Comparison of ENCODE assay signal across 7 cellular contexts in genomic region chr1:145720556-145720877, GRCh38. TPM values are rescaled to one million over a fixed set of nuclear protein-coding genes. Genes with fewer than 3 reads are reported as not detected.
DNase-seq lines count a peak whose midpoint lies in the region; ATAC-seq and TF ChIP-seq lines count a peak whose summit lies in the region.

No MANE protein-coding gene starts in this region.

- 48% methylated on average over 5 of the region's 5 CpGs for WGBS in smooth muscle cell (ENCODE audit: low lambda C conversion rate)

- no peaks in the 10 kb centered on the region for H3F3A ChIP-seq in smooth muscle cell (ENCODE audit: low read depth)

- peak overlapping the region; percentile 84 for H3K4me2 ChIP-seq in smooth muscle cell

- H3K27ac ChIP-seq in VCaP: peak overlapping the region; percentile 30; the same call in 1 of the 2 replicates
- no peak overlapping the region for H3K27ac ChIP-seq in foreskin keratinocyte
- peak overlapping the region; percentile 7 for H3K27ac ChIP-seq in smooth muscle cell (ENCODE audit: low read depth)

- in situ Hi-C loops in G401 (cut with HindIII; ENCODE audit: low sequenced_read_pairs): no loop called here

- H3K9ac ChIP-seq in smooth muscle cell (ENCODE audit: low read depth): peak overlapping the region; percentile 2

- peaks cover 4% of the 10 kb centered on the region for H3K4me1 ChIP-seq in foreskin keratinocyte
- H3K4me1 ChIP-seq in smooth muscle cell (ENCODE audit: low read depth): peaks cover 6% of the 10 kb centered on the region

- H3K9me3 ChIP-seq in smooth muscle cell (replicated peaks; ENCODE audit: low read depth): no peaks in the 10 kb centered on the region

- ATAC-seq in foreskin keratinocyte: peak; percentile 72
- no peak for ATAC-seq in GM19035 (IDR thresholded peaks at IDR 0.05; ENCODE audit: unreplicated experiment)

- TF ChIP-seq CTCF in VCaP (conservative IDR thresholded peaks at IDR 0.05): no peak
- TF ChIP-seq CTCF in foreskin keratinocyte (conservative IDR thresholded peaks at IDR 0.05): no peak
- TF ChIP-seq CTCF in smooth muscle cell (IDR thresholded peaks at IDR 0.05; ENCODE audit: borderline replicate concordance, insufficient read depth, poor library complexity, severe bottlenecking): no peak

- H3K27me3 ChIP-seq in foreskin keratinocyte: no peaks in the 10 kb centered on the region
- no peaks in the 10 kb centered on the region for H3K27me3 ChIP-seq in smooth muscle cell (ENCODE audit: low read depth)

- peak overlapping the region; percentile 38 for H3K4me3 ChIP-seq in smooth muscle cell

- no peaks in the 10 kb centered on the region for H3K36me3 ChIP-seq in smooth muscle cell (ENCODE audit: low read depth)

- H2AFZ ChIP-seq in smooth muscle cell (ENCODE audit: low read depth): peak overlapping the region; percentile 26

- H4K20me1 ChIP-seq in smooth muscle cell (ENCODE audit: low read depth): no peaks in the 10 kb centered on the region

- DNase-seq in HCEC 1CT: peak; percentile 83
- DNase-seq in foreskin keratinocyte: peak; percentile 40 to 42
- DNase-seq in smooth muscle cell (lab: John Stamatoyannopoulos, UW; ENCODE audit: unreplicated experiment): no peak
- no peak for DNase-seq in G401 (ENCODE audit: low spot score)
- no peak for DNase-seq in GF-D8 (lab: John Stamatoyannopoulos, UW)

- H3K79me2 ChIP-seq in smooth muscle cell (ENCODE audit: low read depth): no peaks in the 10 kb centered on the region

RNA-seq across cellular contexts. Expression of gene CD160, which starts 1.2 kb away (rescaled TPM):
- not detected in 2 replicates for total RNA-seq in foreskin keratinocyte
- polyA plus RNA-seq in foreskin keratinocyte: not detected in 2 replicates
- 0.04 TPM in 1 of 2 replicates, not detected in the other for total RNA-seq in smooth muscle cell
- 0.40 TPM in 1 of 2 replicates, not detected in the other for polyA plus RNA-seq in smooth muscle cell
- total RNA-seq in G401 (2014; rRNA removed; shearing (Covaris generic)): not detected in 2 replicates

RNA-seq across cellular contexts. Expression of gene PDZK1, which starts 13.3 kb away (rescaled TPM):
- total RNA-seq in foreskin keratinocyte (0.14 and 0.20 TPM in 2 replicates), smooth muscle cell (1.5 TPM in 1 of 2 replicates, not detected in the other)
- polyA plus RNA-seq in foreskin keratinocyte (0.03 and 0.12 TPM in 2 replicates), smooth muscle cell (0.45 and 1.1 TPM in 2 replicates)
- total RNA-seq in G401 (2014; rRNA removed; shearing (Covaris generic)): 0.64 and 1.4 TPM in 2 replicates

Comparison
In these comparisons a context has a peak if more than half of its experiments do, and no peak if none do; other contexts are left out.
1. DNase-seq: peak in HCEC 1CT (single experiment) and foreskin keratinocyte (2 of 2); none in smooth muscle cell (single experiment), G401 (single experiment) and GF-D8 (single experiment).